9 cellular contexts compared by ENCODE assay signal in the genomic region with DNA sequence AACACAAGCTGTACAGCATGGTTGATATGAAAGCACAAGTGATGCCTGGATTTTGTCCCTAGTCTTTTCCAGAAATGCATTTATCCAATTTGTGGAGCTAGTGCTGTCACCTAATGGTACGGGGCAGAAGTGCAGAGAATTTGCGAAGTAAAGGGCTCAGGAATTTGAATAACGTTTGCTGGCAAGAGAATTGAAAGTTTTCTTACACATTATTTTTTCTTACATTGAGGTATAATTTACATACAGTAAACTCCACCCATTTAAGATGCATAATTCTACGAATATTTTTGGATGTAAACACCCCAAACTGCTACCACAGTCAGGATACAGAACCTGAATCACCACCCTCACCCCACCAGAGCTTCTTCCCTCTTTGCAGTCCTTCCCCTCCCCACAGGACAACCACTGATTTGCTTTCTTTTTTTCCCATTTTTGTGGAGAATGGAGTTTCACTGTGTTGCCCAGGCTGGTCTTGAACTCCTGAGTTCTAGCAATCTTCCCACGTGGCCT. TPM values are rescaled to one million over a fixed set of nuclear protein-coding genes. Genes with fewer than 3 reads are reported as not detected.
DNase-seq lines count a peak whose midpoint lies in the region; ATAC-seq and TF ChIP-seq lines count a peak whose summit lies in the region.
"Had no signal": no experiment of that assay in that cellular context is flagged by ENCODE, and none has a peak within 500 bp of the region (broad histone marks: within the 10 kb centered on the region; RNA-seq: fewer than 3 reads in every experiment).

No MANE protein-coding gene starts in this region.

- intact Hi-C loops in mammary epithelial cell (cut with micrococcal nuclease): loop anchor here (1.0 kb wide), 1 partner anchor 65 kb away; no protein-coding TSS in a partner anchor
- intact Hi-C loops in right lobe of liver (cut with DNase I): loop anchor here (5.0 to 10.0 kb wide), 2 partner anchors 64 to 67 kb away; a partner anchor contains a TSS
- intact Hi-C loops in vagina (cut with DNase I): no loop called here

- H3K27me3 ChIP-seq in mammary epithelial cell (ENCODE audit: insufficient read depth, low read length) (no peaks in the 10 kb centered on the region), right lobe of liver (no peaks in the 10 kb centered on the region), vagina (no peaks in the 10 kb centered on the region)

- H3K9me3 ChIP-seq in mammary epithelial cell (replicated peaks; ENCODE audit: insufficient read depth, low read length) (no peaks in the 10 kb centered on the region), right lobe of liver (no peaks in the 10 kb centered on the region), vagina (no peaks in the 10 kb centered on the region)

- whole genome bisulfite sequencing in mammary epithelial cell (ENCODE audit: low coverage, missing lambda C conversion rate): 22% methylated on average over 5 of the region's 5 CpGs
- WGBS in right lobe of liver (ENCODE audit: insufficient coverage, low coverage, low lambda C conversion rate, missing lambda C conversion rate): 16% methylated on average over 5 of the region's 5 CpGs

- H4K20me1 ChIP-seq in mammary epithelial cell (ENCODE audit: insufficient read depth, low read length): no peaks in the 10 kb centered on the region

- no peaks in the 10 kb centered on the region for H3K4me1 ChIP-seq in mammary epithelial cell (ENCODE audit: insufficient read depth, low read length)
- H3K4me1 ChIP-seq in right lobe of liver: no peaks in the 10 kb centered on the region
- no peaks in the 10 kb centered on the region for H3K4me1 ChIP-seq in vagina

- DNase-seq in CD1c-positive myeloid dendritic cell (ENCODE audit: extremely low spot score): peak; percentile 51
- DNase-seq in NCI-H69 (lab: John Stamatoyannopoulos, UW): peak; percentile 22
- peak; percentile 19 for DNase-seq in mammary epithelial cell
- DNase-seq in right lobe of liver: no peak
- no peak for DNase-seq in vagina (ENCODE audit: extremely low spot score in 2 of 2)

- H3K4me2 ChIP-seq in mammary epithelial cell (ENCODE audit: insufficient read depth, low read depth, low read length): peak overlapping the region; percentile 31

- BruUV-seq in mammary epithelial cell (replicated peaks; lab: Mats Ljungman, UMichigan): no TSS peak

- in situ Hi-C loops in mammary epithelial cell (cut with MboI; ENCODE audit: low sequenced_read_pairs in 2 of 2): loop anchor here (10.0 kb wide), 1 partner anchor 64 kb away; a partner anchor contains a TSS

- H3K9ac ChIP-seq in mammary epithelial cell (ENCODE audit: insufficient read depth, low read length): no peak overlapping the region

- no peak overlapping the region for H3K27ac ChIP-seq in mammary epithelial cell (ENCODE audit: insufficient read depth, low read depth, low read length)
- H3K27ac ChIP-seq in right lobe of liver: no peak overlapping the region
- no peak overlapping the region for H3K27ac ChIP-seq in vagina

- H3K79me2 ChIP-seq in mammary epithelial cell (ENCODE audit: insufficient read depth, low read length): no peaks in the 10 kb centered on the region

- H3K36me3 ChIP-seq in mammary epithelial cell (ENCODE audit: insufficient read depth, low read length) (no peaks in the 10 kb centered on the region), right lobe of liver (no peaks in the 10 kb centered on the region), vagina (no peaks in the 10 kb centered on the region)

- ATAC-seq in GM18505 (IDR thresholded peaks at IDR 0.05; ENCODE audit: unreplicated experiment): no peak
- ATAC-seq in right lobe of liver: peak; percentile 79 to 90 (median 84)
- no peak for ATAC-seq in GM21360 (IDR thresholded peaks at IDR 0.05; ENCODE audit: unreplicated experiment)
- no peak for ATAC-seq in GM21526 (IDR thresholded peaks at IDR 0.05; ENCODE audit: low FRiP score, unreplicated experiment)

- peak overlapping the region; percentile 67 for H2AFZ ChIP-seq in mammary epithelial cell (ENCODE audit: low read depth, low read length)

- dilution Hi-C loops in mammary epithelial cell (cut with HindIII; ENCODE audit: low sequenced_read_pairs): no loop called here

- CTCF ChIA-PET in mammary epithelial cell (lab: Charles Lee; ENCODE audit: low non-redundant PET): interaction anchor here (0.5 to 2.1 kb wide), 3 partner anchors 63 to 281 kb away, joined by 3 to 14 read pairs (median 3); no protein-coding TSS in a partner anchor

- no peak overlapping the region for H3K4me3 ChIP-seq in mammary epithelial cell (replicated peaks in 1 of 3; ENCODE audit: insufficient read depth in 1 of 3, low read depth in 2 of 3, low read length in 3 of 3)
- no peak overlapping the region for H3K4me3 ChIP-seq in right lobe of liver
- no peak overlapping the region for H3K4me3 ChIP-seq in vagina

- TF ChIP-seq POLR2A in GM18505 (IDR thresholded peaks at IDR 0.05; ENCODE audit: borderline replicate concordance, extremely low read depth, insufficient read depth, insufficient read length): peak; percentile 36
- TF ChIP-seq POLR2A in right lobe of liver (IDR thresholded peaks at IDR 0.05): no peak
- TF ChIP-seq POLR2A in vagina (IDR thresholded peaks at IDR 0.05): no peak

- TF ChIP-seq CTCF in mammary epithelial cell (conservative IDR thresholded peaks at IDR 0.05 in 1 of 2, IDR thresholded peaks at IDR 0.05 in 1 of 2; ENCODE audit: extremely low read depth in 1 of 2, insufficient read depth in 1 of 2, low read depth in 1 of 2, low read length in 2 of 2) (peak; percentile 87 to 93), right lobe of liver (IDR thresholded peaks at IDR 0.05) (peak; percentile 66 to 81 (median 76)), vagina (IDR thresholded peaks at IDR 0.05) (peak in 1 of 3 experiments; percentile 12)

RNA-seq across cellular contexts. Expression of a gene that starts 3.5 kb away (rescaled TPM):
- total RNA-seq in mammary epithelial cell: not detected
- not detected for polyA plus RNA-seq in mammary epithelial cell
- polyA minus RNA-seq in mammary epithelial cell: not detected
- total RNA-seq in right lobe of liver: not detected
- not detected for total RNA-seq in vagina
- total RNA-seq: activated CD8-positive, alpha-beta memory T cell treated with anti-CD3 and anti-CD28 coated beads for 36 hours had no signal

RNA-seq across cellular contexts. Expression of a gene that starts 53.5 kb away (rescaled TPM):
- 1 to 10 TPM; 2.4 to 7.5 TPM for total RNA-seq in mammary epithelial cell
- 17.7 TPM for polyA plus RNA-seq in mammary epithelial cell
- 31.9 TPM for polyA minus RNA-seq in mammary epithelial cell
- under 1 TPM in 2 of 6 experiments, not detected in 4; 0.12 to 0.39 TPM for total RNA-seq in right lobe of liver
- total RNA-seq in vagina: 159 TPM
- total RNA-seq: activated CD8-positive, alpha-beta memory T cell treated with anti-CD3 and anti-CD28 coated beads for 36 hours had no signal

Comparison
In these comparisons a context has a peak if more than half of its experiments do, and no peak if none do; other contexts are left out.
1. DNase-seq: peak in CD1c-positive myeloid dendritic cell (single experiment), NCI-H69 (single experiment) and mammary epithelial cell (single experiment); none in right lobe of liver (0 of 3) and vagina (0 of 2).
2. ATAC-seq: peak in right lobe of liver (4 of 4); none in GM18505 (single experiment), GM21360 (single experiment) and GM21526 (single experiment).
3. RNA of a gene that starts 53.5 kb away (total RNA-seq): 159 TPM in vagina (single experiment); 2.4 to 7.5 TPM in mammary epithelial cell and 0.12 to 0.39 TPM in right lobe of liver; every median in the first group is over 10 times any median in the second.